10 cellular contexts compared by ENCODE assay signal in the genomic region with DNA sequence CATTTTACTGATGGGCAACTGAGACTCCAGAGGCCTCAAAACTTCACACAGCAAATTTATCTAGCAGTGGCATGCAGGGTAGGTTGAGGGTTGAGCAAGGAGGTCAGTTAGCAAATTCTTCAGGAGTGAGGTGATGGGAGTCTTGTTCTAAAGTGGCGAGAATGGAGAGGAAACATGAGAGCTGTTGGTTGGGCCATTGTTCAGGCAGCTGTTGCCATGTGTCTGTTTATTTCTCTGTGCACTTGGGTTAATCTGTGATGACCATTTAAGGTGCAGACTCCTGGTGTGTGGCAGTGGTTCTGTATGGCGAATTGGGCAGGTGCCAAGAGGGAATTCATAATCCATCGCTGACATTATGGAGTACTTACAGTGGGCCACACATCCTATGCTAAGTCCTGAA. TPM values are rescaled to one million over a fixed set of nuclear protein-coding genes. Genes with fewer than 3 reads are reported as not detected.
A peak's percentile ranks its signal among the peaks of the same experiment; 100 is the strongest.
DNase-seq lines count a peak whose midpoint lies in the region; ATAC-seq and TF ChIP-seq lines count a peak whose summit lies in the region.
"Had no signal": no experiment of that assay in that cellular context is flagged by ENCODE, and none has a peak within 500 bp of the region (broad histone marks: within the 10 kb centered on the region; RNA-seq: fewer than 3 reads in every experiment).

No MANE protein-coding gene starts in this region.

- 85% methylated on average over 3 of the region's 3 CpGs for WGBS in hepatocyte (ENCODE audit: low lambda C conversion rate, missing lambda C conversion rate)

- no peaks in the 10 kb centered on the region for H4K20me1 ChIP-seq in hepatocyte (ENCODE audit: insufficient read depth, poor library complexity, severe bottlenecking)

- H3K4me2 ChIP-seq in hepatocyte: no peak overlapping the region

- H3K27ac ChIP-seq in SJSA1 (peak overlapping the region; percentile 72), hepatocyte (peak overlapping the region; percentile 20)

- DNase-seq in AG08395 (ENCODE audit: low spot score) (peak; percentile 40), NCI-H1092 treated with DMSO at 0.1 percent for 48 hours (lab: John Stamatoyannopoulos, UW) (peak; percentile 85), SJSA1 (ENCODE audit: low read depth in 1 of 2, low spot score in 2 of 2) (peak; percentile 67 to 86), hepatocyte (ENCODE audit: low spot score) (peak; percentile 20), OCI-M2 (lab: John Stamatoyannopoulos, UW; ENCODE audit: unreplicated experiment) (no peak), G401 (ENCODE audit: low spot score) (no peak), GM10266 (ENCODE audit: extremely low spot score) (no peak)
- DNase-seq: CD4-positive, CD25-positive, alpha-beta regulatory T cell; H7 had no signal

- H2AFZ ChIP-seq in hepatocyte: no peak overlapping the region

- H3K9me3 ChIP-seq in SJSA1 (replicated peaks) (no peaks in the 10 kb centered on the region), hepatocyte (ENCODE audit: low read depth) (peaks cover 11% of the 10 kb centered on the region)

- no peaks in the 10 kb centered on the region for H3K9me2 ChIP-seq in hepatocyte (replicated peaks; ENCODE audit: insufficient read depth)

- H3K36me3 ChIP-seq in SJSA1: no peaks in the 10 kb centered on the region
- no peaks in the 10 kb centered on the region for H3K36me3 ChIP-seq in hepatocyte (replicated peaks; ENCODE audit: insufficient read depth, low read depth)

- H3K27me3 ChIP-seq in SJSA1 (replicated peaks) (no peaks in the 10 kb centered on the region), hepatocyte (no peaks in the 10 kb centered on the region)

- in situ Hi-C loops in G401 (cut with HindIII; ENCODE audit: low sequenced_read_pairs): no loop called here

- H3K4me1 ChIP-seq in SJSA1 (replicated peaks): peaks cover 27% of the 10 kb centered on the region
- no peaks in the 10 kb centered on the region for H3K4me1 ChIP-seq in hepatocyte (ENCODE audit: insufficient read depth)

- no peaks in the 10 kb centered on the region for H3K79me2 ChIP-seq in hepatocyte

- H3K4me3 ChIP-seq in SJSA1 (no peak overlapping the region), hepatocyte (no peak overlapping the region)

- TF ChIP-seq CTCF in hepatocyte (IDR thresholded peaks at IDR 0.05; ENCODE audit: poor library complexity) (no peak), GM10266 (IDR thresholded peaks at IDR 0.05; ENCODE audit: control insufficient read depth, insufficient read depth, low read depth, missing control alignments) (no peak)

- ATAC-seq in HG02610 (IDR thresholded peaks at IDR 0.05; ENCODE audit: unreplicated experiment): no peak

RNA-seq across cellular contexts. Expression of a gene that starts 30.4 kb away (rescaled TPM):
- 0.13 and 0.41 TPM in 2 replicates for total RNA-seq in SJSA1 (2014; rRNA removed; shearing (Covaris generic))
- total RNA-seq in hepatocyte: 3.3 and 3.9 TPM in 2 replicates
- 5.5 and 6.6 TPM in 2 replicates for polyA plus RNA-seq in hepatocyte
- 98.4 and 118 TPM in 2 replicates for total RNA-seq in G401 (2014; rRNA removed; shearing (Covaris generic))
- total RNA-seq: CD4-positive, CD25-positive, alpha-beta regulatory T cell had no signal
- polyA plus RNA-seq: CD4-positive, CD25-positive, alpha-beta regulatory T cell had no signal

Comparison
In these comparisons a context has a peak if more than half of its experiments do, and no peak if none do; other contexts are left out.
1. DNase-seq: peak in AG08395 (single experiment), NCI-H1092 treated with DMSO at 0.1 percent for 48 hours (single experiment), SJSA1 (2 of 2) and hepatocyte (single experiment); none in OCI-M2 (single experiment), G401 (single experiment) and GM10266 (single experiment).
2. RNA of a gene that starts 30.4 kb away (total RNA-seq): 98.4 to 118 TPM in G401; 3.3 to 3.9 TPM in hepatocyte and 0.13 to 0.41 TPM in SJSA1; every median in the first group is over 10 times any median in the second.